In the genomic region with DNA sequence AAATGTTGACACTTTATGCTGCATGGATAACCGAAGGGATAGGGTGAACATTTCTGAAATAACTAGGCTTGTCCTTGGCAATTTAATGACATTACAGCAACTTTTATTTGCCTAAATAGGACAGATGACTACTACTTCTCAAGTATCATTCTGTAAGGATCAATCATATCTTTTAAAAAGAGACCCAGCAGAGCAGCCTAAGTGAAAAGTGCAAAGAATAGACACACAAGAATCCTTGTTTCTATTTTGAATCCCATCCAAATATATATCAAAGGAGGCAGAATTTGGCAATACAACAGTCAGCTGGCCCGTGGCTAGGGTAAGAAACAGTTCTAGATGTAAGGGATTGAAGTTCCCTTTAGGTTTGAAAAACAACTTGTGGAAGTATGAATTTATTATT, we compare ENCODE assay signal across 29 cellular contexts.
"Had no signal": no experiment of that assay in that cellular context is flagged by ENCODE, and none has a peak within 500 bp of the region (broad histone marks: within the 10 kb centered on the region; RNA-seq: fewer than 3 reads in every experiment).

No MANE protein-coding gene starts in this region.

- H3K27ac ChIP-seq: brain microvascular endothelial cell, coronary artery, epithelial cell of prostate, esophagus squamous epithelium, gastrocnemius medialis, heart right ventricle, hepatocyte had no signal

- H3K9me3 ChIP-seq: esophagus squamous epithelium, gastrocnemius medialis, heart right ventricle had no signal

- H3K4me2 ChIP-seq: hepatocyte had no signal

- DNase-seq: activated CD4-positive, alpha-beta memory T cell treated with anti-CD3 and anti-CD28 coated beads for 36 hours; activated CD4-positive, alpha-beta T cell treated with anti-CD3 and anti-CD28 coated beads for 36 hours; activated CD4-positive, alpha-beta T cell treated with anti-CD3 and anti-CD28 coated beads, Interleukin-2, amount 10 ng/mL, durations not matched to agents 24 days and 14 days; activated CD4-positive, CD25-positive, alpha-beta regulatory T cell; activated CD4-positive, CD25-positive, alpha-beta regulatory T cell treated with anti-CD3 and anti-CD28 coated beads, Interleukin-2, amount 50 U/mL, for 72 hours; activated CD8-positive, alpha-beta memory T cell treated with anti-CD3 and anti-CD28 coated beads, Interleukin-2, amount 10 ng/mL, durations not matched to agents 7 days and 5 days; activated CD8-positive, alpha-beta memory T cell treated with anti-CD3 and anti-CD28 coated beads, Interleukin-2, amount 50 U/mL, for 4 hours; activated CD8-positive, alpha-beta T cell treated with anti-CD3 and anti-CD28 coated beads, Interleukin-2, amount 10 ng/mL, durations not matched to agents 7 days and 5 days; activated effector memory CD4-positive, alpha-beta T cell treated with Interleukin-2 at 50 U/mL for 16 hours; activated gamma-delta T cell treated with Interleukin-2 at 50 U/mL for 16 hours; activated naive CD4-positive, alpha-beta T cell treated with anti-CD3 and anti-CD28 coated beads, Interleukin-2, amount 50 U/mL, for 16 hours; activated naive CD4-positive, alpha-beta T cell treated with Interleukin-2 at 50 U/mL for 16 hours; activated T-cell treated with anti-CD3 and anti-CD28 coated beads, Interleukin-2, amount 50 U/mL, for 24 hours; activated T-cell treated with anti-CD3 and anti-CD28 coated beads, Interleukin-2, amount 50 U/mL, for 72 hours; amniotic stem cell; brain microvascular endothelial cell; dorsolateral prefrontal cortex; effector memory CD4-positive, alpha-beta T cell; endodermal cell; esophagus squamous epithelium; gastrocnemius medialis; heart right ventricle; T-helper 2 cell had no signal

- H3K36me3 ChIP-seq: brain microvascular endothelial cell, esophagus squamous epithelium, gastrocnemius medialis had no signal

- H3K27me3 ChIP-seq: brain microvascular endothelial cell, esophagus squamous epithelium, gastrocnemius medialis, heart right ventricle, hepatocyte had no signal

- H2AFZ ChIP-seq: hepatocyte had no signal

- ATAC-seq: activated CD4-positive, alpha-beta T cell treated with anti-CD3 and anti-CD28 coated beads for 36 hours; activated CD8-positive, alpha-beta memory T cell treated with anti-CD3 and anti-CD28 coated beads, Interleukin-2, amount 10 ng/mL, durations not matched to agents 7 days and 5 days; activated CD8-positive, alpha-beta T cell treated with anti-CD3 and anti-CD28 coated beads, Interleukin-2, amount 10 ng/mL, durations not matched to agents 7 days and 5 days; activated T-helper 17 cell treated with anti-CD3 and anti-CD28 coated beads, Interleukin-2, amount 50 U/mL, for 72 hours had no signal

- FAIRE-seq: astrocyte, bronchial epithelial cell had no signal

- H3K4me3 ChIP-seq: coronary artery, dorsolateral prefrontal cortex, esophagus squamous epithelium, gastrocnemius medialis, heart right ventricle, hepatocyte had no signal

- H3K79me2 ChIP-seq: hepatocyte had no signal
